Comparison of ENCODE assay signal across 1 cellular context in the genomic region with DNA sequence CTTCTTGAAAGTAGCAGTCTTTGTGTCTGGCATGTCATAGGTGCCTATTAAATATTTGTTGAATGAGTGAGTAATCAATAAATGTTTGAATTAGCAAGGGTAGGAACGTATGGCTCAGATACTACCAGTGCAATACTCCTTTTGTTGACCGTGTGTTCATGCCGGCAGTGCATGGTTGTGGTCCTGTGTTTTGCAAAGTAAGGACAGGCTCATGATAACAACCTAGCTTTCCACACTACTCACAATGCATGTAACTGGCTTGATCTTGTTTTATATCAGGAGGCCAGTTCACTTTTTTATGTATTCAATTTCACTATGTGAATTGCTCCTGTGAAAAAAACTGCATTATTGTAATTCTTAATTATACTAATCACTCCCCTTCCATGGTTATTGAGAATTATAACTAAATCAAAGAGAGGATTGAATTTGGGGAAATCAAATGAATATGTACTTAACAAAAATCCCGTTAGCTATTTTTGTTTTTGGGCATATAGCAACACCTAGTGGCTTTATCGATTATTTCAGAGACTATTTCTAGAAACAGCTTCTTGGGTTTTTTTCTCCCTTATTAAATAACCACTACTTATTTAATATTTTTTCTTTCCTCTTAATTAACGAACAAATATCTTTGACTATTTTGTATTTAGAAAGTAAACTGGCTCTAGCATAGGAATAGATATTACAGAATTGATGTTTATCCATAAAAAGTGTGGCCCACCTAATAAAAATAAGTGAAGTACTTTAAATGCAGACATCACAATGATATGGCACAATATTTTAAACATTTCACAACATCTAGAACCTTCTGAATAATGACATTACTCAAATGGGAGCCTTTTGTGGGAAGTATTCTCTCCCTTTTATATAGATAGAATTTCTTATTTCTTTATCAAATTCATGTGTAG.
TF ChIP-seq lines count a peak whose summit lies in the region.

No MANE protein-coding gene starts in this region.

TF ChIP-seq in liver, 16 proteins besides CTCF, POLR2A, EP300 and RAD21 (continued from another document):
- TF ChIP-seq REST (IDR thresholded peaks at IDR 0.05) (no peak), SP1 (IDR thresholded peaks at IDR 0.05) (no peak), TAF1 (conservative IDR thresholded peaks at IDR 0.05) (no peak), FOXA1 (IDR thresholded peaks at IDR 0.05) (no peak), HNF4A (conservative IDR thresholded peaks at IDR 0.05) (no peak), NR2F2 (IDR thresholded peaks at IDR 0.05) (no peak), YY1 (IDR thresholded peaks at IDR 0.05) (no peak), EGR1 (IDR thresholded peaks at IDR 0.05; ENCODE audit: low read depth in 2 of 2) (no peak), ZBTB33 (IDR thresholded peaks at IDR 0.05) (no peak)
- TF ChIP-seq, protein P1, sequence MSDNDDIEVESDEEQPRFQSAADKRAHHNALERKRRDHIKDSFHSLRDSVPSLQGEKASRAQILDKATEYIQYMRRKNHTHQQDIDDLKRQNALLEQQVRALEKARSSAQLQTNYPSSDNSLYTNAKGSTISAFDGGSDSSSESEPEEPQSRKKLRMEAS (IDR thresholded peaks at IDR 0.05): no peak
- TF ChIP-seq, protein P2, sequence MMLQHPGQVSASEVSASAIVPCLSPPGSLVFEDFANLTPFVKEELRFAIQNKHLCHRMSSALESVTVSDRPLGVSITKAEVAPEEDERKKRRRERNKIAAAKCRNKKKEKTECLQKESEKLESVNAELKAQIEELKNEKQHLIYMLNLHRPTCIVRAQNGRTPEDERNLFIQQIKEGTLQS (IDR thresholded peaks at IDR 0.05): no peak
